Comparison of ENCODE assay signal across 8 cellular contexts in genomic region chr1:6028042-6028895, GRCh38. TPM values are rescaled to one million over a fixed set of nuclear protein-coding genes. Genes with fewer than 3 reads are reported as not detected.
DNase-seq lines count a peak whose midpoint lies in the region; ATAC-seq and TF ChIP-seq lines count a peak whose summit lies in the region.

No MANE protein-coding gene starts in this region.

- H3K4me3 ChIP-seq in GM06990 (replicated peaks; ENCODE audit: low read depth, low read length) = peak overlapping the region; percentile 75
- no peak overlapping the region for H3K4me3 ChIP-seq in IMR-90 (ENCODE audit: insufficient read depth, low read depth, low read length)
- no peak overlapping the region for H3K4me3 ChIP-seq in fibroblast of mammary gland (ENCODE audit: control insufficient read depth, low read depth, low read length)
- H3K4me3 ChIP-seq in sigmoid colon = peak overlapping the region in 1 of 4 donors; percentile 34

- no peak for ATAC-seq in IMR-90 (ENCODE audit: low read depth)

- H2BK120ac ChIP-seq in IMR-90 (ENCODE audit: low read depth, low read length) = no peak overlapping the region

- H3K23ac ChIP-seq in IMR-90 (ENCODE audit: low read depth, low read length) = no peak overlapping the region

- no peak overlapping the region for H3K56ac ChIP-seq in IMR-90 (ENCODE audit: extremely low read depth, insufficient read depth, low read length)

- no peak overlapping the region for H2AK9ac ChIP-seq in IMR-90 (replicated peaks; ENCODE audit: low read depth, low read length, poor library complexity)

- H4K5ac ChIP-seq in IMR-90 (ENCODE audit: low read depth, low read length) = no peak overlapping the region

- peak overlapping the region; percentile 3 for H2AFZ ChIP-seq in IMR-90 (replicated peaks; ENCODE audit: low read length, poor library complexity)

- H3K79me1 ChIP-seq in IMR-90 (ENCODE audit: low read depth in 1 of 2, low read length in 2 of 2) = no peaks in the 10 kb centered on the region

- peaks cover 36% of the 10 kb centered on the region for H3K36me3 Mint-ChIP-seq in activated CD4-positive, alpha-beta memory T cell treated with anti-CD3 and anti-CD28 coated beads for 36 hours

- in situ Hi-C loops in IMR-90 (cut with MboI; ENCODE audit: low sequenced_read_pairs) = no loop called here

- CTCF ChIA-PET in IMR-90 (lab: Yijun Ruan, JAX) = interaction anchor here (0.7 kb wide), 1 partner anchor 176 kb away, joined by 6 read pairs; no protein-coding TSS in a partner anchor
- CTCF ChIA-PET in activated CD4-positive, alpha-beta memory T cell treated with anti-CD3 and anti-CD28 coated beads for 36 hours (lab: Charles Lee) = interaction anchor here (0.9 to 1.2 kb wide), 2 partner anchors 35 to 36 kb away, joined by 3 read pairs; no protein-coding TSS in a partner anchor

- POLR2A ChIA-PET in IMR-90 (lab: Charles Lee; ENCODE audit: unreplicated experiment) = no interaction called here
- POLR2A ChIA-PET in activated CD4-positive, alpha-beta memory T cell treated with anti-CD3 and anti-CD28 coated beads for 36 hours (lab: Charles Lee) = interaction anchor here (1.2 kb wide), 1 partner anchor 172 kb away, joined by 3 read pairs; no protein-coding TSS in a partner anchor

- peak; percentile 58 for DNase-seq in GM06990 (ENCODE audit: extremely low read depth, insufficient read length)
- peak; percentile 11 for DNase-seq in IMR-90
- peak; percentile 80 for DNase-seq in activated CD4-positive, alpha-beta memory T cell treated with anti-CD3 and anti-CD28 coated beads for 36 hours
- peak; percentile 21 for DNase-seq in fibroblast of mammary gland (ENCODE audit: low read depth)
- DNase-seq in stimulated activated CD8-positive, alpha-beta memory T cell treated with anti-CD3 and anti-CD28 coated beads, Interleukin-12 subunit alpha, Interleukin-12 subunit beta, amount 100 ng/mL, for 24 hours (ENCODE audit: extremely low read depth) = peak; percentile 30
- no peak for DNase-seq in ureter (ENCODE audit: low spot score)
- DNase-seq in mesenteric fat pad (ENCODE audit: low spot score) = no peak
- no peak for DNase-seq in sigmoid colon

- H3K27ac ChIP-seq in IMR-90 (ENCODE audit: insufficient read depth, low read length) (no peak overlapping the region), sigmoid colon (no peak overlapping the region)

- no TSS peak for BruUV-seq in IMR-90 (replicated peaks; lab: Mats Ljungman, UMichigan)

- H3K4me2 ChIP-seq in IMR-90 (ENCODE audit: low read depth, low read length) = no peak overlapping the region

- H3K9me3 ChIP-seq in IMR-90 (ENCODE audit: control insufficient read depth, insufficient read depth, low read length) (no peaks in the 10 kb centered on the region), sigmoid colon (no peaks in the 10 kb centered on the region)

- TF ChIP-seq CTCF in GM06990 (IDR thresholded peaks at IDR 0.05; ENCODE audit: insufficient read depth, low read length, poor library complexity, severe bottlenecking) (peak; percentile 16), IMR-90 (conservative IDR thresholded peaks at IDR 0.05; ENCODE audit: low read depth, low read length) (no peak), fibroblast of mammary gland (conservative IDR thresholded peaks at IDR 0.05; ENCODE audit: control insufficient read depth, insufficient read depth, low read depth, low read length) (no peak), sigmoid colon (IDR thresholded peaks at IDR 0.05) (no peak)

- H3K36me3 ChIP-seq in GM06990 (ENCODE audit: control insufficient read depth, insufficient read depth, low read length) (peaks cover 6% of the 10 kb centered on the region; the same call in 1 of the 2 replicates), IMR-90 (ENCODE audit: control insufficient read depth, insufficient read depth, low read length) (no peaks in the 10 kb centered on the region), sigmoid colon (no peaks in the 10 kb centered on the region)

- H3K9ac ChIP-seq in IMR-90 (ENCODE audit: low read depth, low read length) = no peak overlapping the region

- H3K4me3 Mint-ChIP-seq in activated CD4-positive, alpha-beta memory T cell treated with anti-CD3 and anti-CD28 coated beads for 36 hours = peak overlapping the region; percentile 96

- H3K9me1 ChIP-seq in IMR-90 (ENCODE audit: insufficient read depth, low read length) = peaks cover 3% of the 10 kb centered on the region

- H3K18ac ChIP-seq in IMR-90 (ENCODE audit: low read depth, low read length) = no peak overlapping the region

- no peak overlapping the region for H2BK15ac ChIP-seq in IMR-90 (ENCODE audit: low read depth, low read length)

- H2BK20ac ChIP-seq in IMR-90 (ENCODE audit: low read depth, low read length) = no peak overlapping the region

- no peak overlapping the region for H4K91ac ChIP-seq in IMR-90 (ENCODE audit: insufficient read depth, low read depth, low read length)

- H3K9me3 Mint-ChIP-seq in activated CD4-positive, alpha-beta memory T cell treated with anti-CD3 and anti-CD28 coated beads for 36 hours = no peaks in the 10 kb centered on the region

- H2AK5ac ChIP-seq in IMR-90 (ENCODE audit: low read depth, low read length) = no peak overlapping the region

- H3K14ac ChIP-seq in IMR-90 (replicated peaks; ENCODE audit: low read depth, low read length) = no peak overlapping the region

- H3K27me3 Mint-ChIP-seq in activated CD4-positive, alpha-beta memory T cell treated with anti-CD3 and anti-CD28 coated beads for 36 hours = no peaks in the 10 kb centered on the region

- peak overlapping the region; percentile 97 for H3K27ac Mint-ChIP-seq in activated CD4-positive, alpha-beta memory T cell treated with anti-CD3 and anti-CD28 coated beads for 36 hours

- TF ChIP-seq POLR2A in IMR-90 (IDR thresholded peaks at IDR 0.05; ENCODE audit: low read depth, low read length) (no peak), sigmoid colon (IDR thresholded peaks at IDR 0.05) (no peak)

- H3K4me1 Mint-ChIP-seq in activated CD4-positive, alpha-beta memory T cell treated with anti-CD3 and anti-CD28 coated beads for 36 hours (ENCODE audit: low read depth) = peaks cover 60% of the 10 kb centered on the region

- 74% methylated on average over 11 of the region's 20 CpGs; no CpG with 5 or more reads in 1 of the 2 experiments for WGBS in IMR-90 (ENCODE audit: extremely low coverage in 2 of 2, insufficient read length in 1 of 2), 2 experiments
- 62 to 77% methylated on average over 20 of the region's 20 CpGs for WGBS in sigmoid colon, 2 donors

- peaks cover 5% of the 10 kb centered on the region; the same call in 1 of the 2 replicates for H3K4me1 ChIP-seq in IMR-90 (ENCODE audit: control insufficient read depth, insufficient read depth, low read length)
- H3K4me1 ChIP-seq in sigmoid colon = no peaks in the 10 kb centered on the region

- intact Hi-C loops in IMR-90 (cut with micrococcal nuclease) = no loop called here
- intact Hi-C loops in activated CD4-positive, alpha-beta memory T cell treated with anti-CD3 and anti-CD28 coated beads for 36 hours (cut with micrococcal nuclease) = loop anchor here (5.0 to 10.0 kb wide), 2 partner anchors 574 to 757 kb away; partner anchors contain the start of genes CAMTA1 and KLHL21
- intact Hi-C loops in sigmoid colon (cut with DNase I) = no loop called here

- dilution Hi-C loops in IMR-90 (cut with HindIII; ENCODE audit: low sequenced_read_pairs, unreplicated experiment) = no loop called here

- no peaks in the 10 kb centered on the region for H3K27me3 ChIP-seq in GM06990 (replicated peaks; ENCODE audit: control insufficient read depth, insufficient read depth, low read length)
- H3K27me3 ChIP-seq in IMR-90 (ENCODE audit: control insufficient read depth, insufficient read depth, low read length) = no peaks in the 10 kb centered on the region; the same call in 1 of the 2 replicates
- peaks cover 0 to 27% (median 2%) of the 10 kb centered on the region in 3 donors for H3K27me3 ChIP-seq in sigmoid colon

- H2BK5ac ChIP-seq in IMR-90 (ENCODE audit: low read depth, low read length, poor library complexity, severe bottlenecking) = no peak overlapping the region

- TF ChIP-seq EP300 in sigmoid colon (IDR thresholded peaks at IDR 0.05) = no peak

- H3K4ac ChIP-seq in IMR-90 (ENCODE audit: low read depth, low read length) = no peak overlapping the region

- H4K8ac ChIP-seq in IMR-90 (ENCODE audit: low read depth in 2 of 2, low read length in 2 of 2) = no peak overlapping the region

- no peak for TF ChIP-seq RAD21 in IMR-90 (IDR thresholded peaks at IDR 0.05; ENCODE audit: low read length)

- no peaks in the 10 kb centered on the region; the same call in 1 of the 2 replicates for H4K20me1 ChIP-seq in IMR-90 (ENCODE audit: insufficient read depth, low read length)

TF ChIP-seq in IMR-90, 13 proteins besides CTCF, POLR2A, EP300 and RAD21 (continues in another document):
- TF ChIP-seq MXI1 (IDR thresholded peaks at IDR 0.05; ENCODE audit: borderline replicate concordance, low read depth, low read length) (no peak), ELK1 (IDR thresholded peaks at IDR 0.05; ENCODE audit: borderline replicate concordance, low read depth, low read length) (no peak), RFX5 (IDR thresholded peaks at IDR 0.05; ENCODE audit: low read depth, low read length) (no peak), CHD1 (IDR thresholded peaks at IDR 0.05; ENCODE audit: low read depth, low read length) (no peak)

RNA-seq across cellular contexts. Expression of gene KCNAB2, which starts 17.4 kb away (rescaled TPM):
- 1.1 and 1.3 TPM in 2 replicates for total RNA-seq in IMR-90 (2012; rRNA removed)
- polyA plus RNA-seq in IMR-90 (2012; rRNA removed) = 4.2 and 4.7 TPM in 2 replicates
- polyA plus RNA-seq in IMR-90 (2012; cell fraction: cytosol; rRNA removed) = 3.1 and 4.9 TPM in 2 replicates
- polyA plus RNA-seq in IMR-90 (2012; cell fraction: nucleus; rRNA removed; ENCODE audit: low replicate concordance) = 12.2 and 13.0 TPM in 2 replicates
- total RNA-seq in activated CD4-positive, alpha-beta memory T cell treated with anti-CD3 and anti-CD28 coated beads for 36 hours = 100 to 1,000 TPM; 196 to 202 TPM
- total RNA-seq in ureter = 17.5 TPM
- total RNA-seq in mesenteric fat pad = 29.0 TPM
- total RNA-seq in sigmoid colon = 1 to 10 TPM; 6.8 to 9.0 (median 7.7) TPM
- 10 to 100 TPM in 1 of 3 donors, 1 to 10 TPM in 2; 3.0 to 23.5 (median 4.9) TPM for polyA plus RNA-seq in sigmoid colon

RNA-seq across cellular contexts. Expression of gene NPHP4, which starts 36.0 kb away (rescaled TPM):
- total RNA-seq in IMR-90 (2012; rRNA removed) (1.4 and 2.0 TPM in 2 replicates), ureter (15.3 TPM), mesenteric fat pad (37.6 TPM), sigmoid colon (10 to 100 TPM in 2 of 4 donors, 1 to 10 TPM in 2; 4.9 to 12.2 (median 8.8) TPM)
- polyA plus RNA-seq in IMR-90 (2012; rRNA removed) (5.5 and 5.8 TPM in 2 replicates), sigmoid colon (1 to 10 TPM in 2 of 3 donors, under 1 TPM in 1; 0.60 to 6.3 (median 1.2) TPM)
- 2.2 and 4.1 TPM in 2 replicates for polyA plus RNA-seq in IMR-90 (2012; cell fraction: cytosol; rRNA removed)
- polyA plus RNA-seq in IMR-90 (2012; cell fraction: nucleus; rRNA removed; ENCODE audit: low replicate concordance) = 20.1 and 40.5 TPM in 2 replicates
- 10 to 100 TPM; 14.0 to 14.6 TPM for total RNA-seq in activated CD4-positive, alpha-beta memory T cell treated with anti-CD3 and anti-CD28 coated beads for 36 hours

Comparison
In these comparisons a context has a peak if more than half of its experiments do, and no peak if none do; other contexts are left out.
1. DNase-seq: peak in GM06990 (single experiment), IMR-90 (single experiment), activated CD4-positive, alpha-beta memory T cell treated with anti-CD3 and anti-CD28 coated beads for 36 hours (single experiment), fibroblast of mammary gland (single experiment) and stimulated activated CD8-positive, alpha-beta memory T cell treated with anti-CD3 and anti-CD28 coated beads, Interleukin-12 subunit alpha, Interleukin-12 subunit beta, amount 100 ng/mL, for 24 hours (single experiment); none in ureter (single experiment), mesenteric fat pad (single experiment) and sigmoid colon (single experiment).